ENCODE assay signal across 14 cellular contexts in genomic region chr9:121708768-121709488, GRCh38. TPM values are rescaled to one million over a fixed set of nuclear protein-coding genes. Genes with fewer than 3 reads are reported as not detected.
DNase-seq lines count a peak whose midpoint lies in the region; ATAC-seq and TF ChIP-seq lines count a peak whose summit lies in the region.
"Had no signal": no experiment of that assay in that cellular context is flagged by ENCODE, and none has a peak within 500 bp of the region (broad histone marks: within the 10 kb centered on the region; RNA-seq: fewer than 3 reads in every experiment).

No MANE protein-coding gene starts in this region.

- ATAC-seq in mucosa of descending colon: peak; percentile 39
- no peak for ATAC-seq in omental fat pad (ENCODE audit: low FRiP score)
- no peak for ATAC-seq in HG03039 (IDR thresholded peaks at IDR 0.05; ENCODE audit: unreplicated experiment)

- TF ChIP-seq CTCF in BE2C (IDR thresholded peaks at IDR 0.05; ENCODE audit: low read depth, low read length): no peak
- no peak for TF ChIP-seq CTCF in dorsolateral prefrontal cortex (IDR thresholded peaks at IDR 0.05 in 54 of 56, conservative IDR thresholded peaks at IDR 0.05 in 2 of 56; ENCODE audit: low read depth in 1 of 56, partially characterized antibody in 56 of 56)
- TF ChIP-seq CTCF in mucosa of descending colon (IDR thresholded peaks at IDR 0.05): no peak
- no peak for TF ChIP-seq CTCF in omental fat pad (IDR thresholded peaks at IDR 0.05)

- no peaks in the 10 kb centered on the region for H3K27me3 ChIP-seq in BE2C
- H3K27me3 ChIP-seq in dorsolateral prefrontal cortex: no peaks in the 10 kb centered on the region
- H3K27me3 ChIP-seq: adrenal gland had no signal

- H3K4me3 ChIP-seq in BE2C (ENCODE audit: low read depth, low read length) (no peak overlapping the region), dorsolateral prefrontal cortex (peak overlapping the region in 1 of 59 donors; percentile 15), mucosa of descending colon (no peak overlapping the region)
- H3K4me3 ChIP-seq: adrenal gland had no signal

- intact Hi-C loops in dorsolateral prefrontal cortex (cut with DNase I): no loop called here
- intact Hi-C loops in mucosa of descending colon (cut with DNase I, micrococcal nuclease): no loop called here

- no peaks in the 10 kb centered on the region; the same call in 1 of the 2 replicates for H3K9me3 ChIP-seq in BE2C
- H3K9me3 ChIP-seq in mucosa of descending colon: no peaks in the 10 kb centered on the region
- H3K9me3 ChIP-seq: adrenal gland had no signal

- peak overlapping the region in 16 of 59 donors; percentile 0 to 59 (median 30) for H3K27ac ChIP-seq in dorsolateral prefrontal cortex
- H3K27ac ChIP-seq: adrenal gland, HL-60 had no signal

- DNase-seq in BE2C (peak; percentile 56), NCI-H1694 treated with DMSO at 0.1 percent for 48 hours (lab: John Stamatoyannopoulos, UW) (peak; percentile 54), dorsolateral prefrontal cortex (peak in 7 of 10 donors; percentile 51 to 81 (median 68)), mucosa of descending colon (peak in 1 of 3 donors; percentile 50), ecto neural progenitor cell (ENCODE audit: low spot score) (no peak), omental fat pad (ENCODE audit: low spot score) (no peak), AG08395 (ENCODE audit: low spot score) (no peak)
- DNase-seq: activated CD4-positive, alpha-beta T cell treated with anti-CD3 and anti-CD28 coated beads for 48 hours; activated T-cell treated with anti-CD3 and anti-CD28 coated beads, Interleukin-2, amount 50 U/mL, for 48 hours; adrenal gland; DND-41; NCI-H146 had no signal

- H3K4me1 ChIP-seq in BE2C (peaks cover 7% of the 10 kb centered on the region; the same call in 1 of the 2 replicates), mucosa of descending colon (ENCODE audit: low read depth) (no peaks in the 10 kb centered on the region)
- H3K4me1 ChIP-seq: adrenal gland had no signal

- H3K36me3 ChIP-seq in BE2C: no peaks in the 10 kb centered on the region
- no peaks in the 10 kb centered on the region for H3K36me3 ChIP-seq in mucosa of descending colon (ENCODE audit: low read depth)
- H3K36me3 ChIP-seq: adrenal gland had no signal

RNA-seq across cellular contexts. Expression of gene DAB2IP, which starts 57.5 kb away (rescaled TPM):
- 65.5 TPM for polyA plus RNA-seq in BE2C (2012; ENCODE audit: insufficient read depth, insufficient read length, low read depth)
- total RNA-seq in dorsolateral prefrontal cortex (100 to 1,000 TPM in 19 of 120 experiments, 10 to 100 TPM in 101; 41.7 to 155 (median 82.0) TPM), mucosa of descending colon (100 to 1,000 TPM; 109 to 157 (median 111) TPM), omental fat pad (10 to 100 TPM; 19.2 to 45.4 (median 34.8) TPM)

Comparison
In these comparisons a context has a peak if more than half of its experiments do, and no peak if none do; other contexts are left out.
1. DNase-seq: peak in BE2C (single experiment), NCI-H1694 treated with DMSO at 0.1 percent for 48 hours (single experiment) and dorsolateral prefrontal cortex (7 of 10); none in ecto neural progenitor cell (single experiment), omental fat pad (single experiment) and AG08395 (single experiment).